17 cellular contexts compared by ENCODE assay signal in the genomic region with DNA sequence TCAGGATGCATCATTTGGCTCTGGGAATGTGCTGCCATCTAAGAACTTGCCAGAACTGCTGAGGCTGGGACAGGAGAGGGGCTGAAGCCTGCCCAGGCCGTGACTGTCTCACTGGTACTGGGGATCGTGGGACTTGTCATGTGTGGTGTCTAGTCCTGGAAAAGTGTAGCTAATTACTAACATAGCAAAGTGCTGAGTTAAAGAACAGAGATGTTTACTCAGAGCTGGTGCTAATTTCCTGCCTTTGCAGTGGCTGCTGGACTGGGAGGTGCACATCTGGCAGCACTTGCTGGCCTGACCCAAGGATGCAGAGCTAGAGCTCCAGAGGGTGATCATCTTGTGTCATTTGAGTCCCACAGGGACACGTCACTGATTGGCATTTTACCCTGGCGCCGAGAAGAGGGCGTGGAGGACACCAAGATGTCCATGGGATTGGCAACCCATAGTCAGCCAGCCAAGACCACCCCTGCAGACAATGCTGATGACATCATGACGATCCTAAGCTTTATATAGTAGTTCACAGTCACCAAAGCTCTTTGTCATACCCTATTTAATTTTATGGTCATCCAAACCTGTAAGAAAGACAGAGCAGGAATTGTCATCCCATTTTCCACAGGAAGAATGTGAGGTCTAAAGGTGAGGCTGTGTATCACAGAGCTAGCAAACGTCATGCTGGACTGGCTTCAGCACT.
DNase-seq lines count a peak whose midpoint lies in the region; ATAC-seq, FAIRE-seq and TF ChIP-seq lines count a peak whose summit lies in the region.
"Had no signal": no experiment of that assay in that cellular context is flagged by ENCODE, and none has a peak within 500 bp of the region (broad histone marks: within the 10 kb centered on the region; RNA-seq: fewer than 3 reads in every experiment).

No MANE protein-coding gene starts in this region.

- H3K4me1 ChIP-seq in HEK293 (ENCODE audit: control insufficient read depth, insufficient read depth, low read length): no peaks in the 10 kb centered on the region
- peaks cover 34% of the 10 kb centered on the region for H3K4me1 ChIP-seq in adipocyte (ENCODE audit: control insufficient read depth, insufficient read depth, low read length)
- H3K4me1 ChIP-seq in keratinocyte (ENCODE audit: control insufficient read depth, extremely low read depth, insufficient read depth, low read length): peaks cover 34% of the 10 kb centered on the region

- ATAC-seq in GM18861 (IDR thresholded peaks at IDR 0.05; ENCODE audit: unreplicated experiment): no peak
- ATAC-seq in HG03432 (IDR thresholded peaks at IDR 0.05; ENCODE audit: unreplicated experiment): no peak
- no peak for ATAC-seq in HG02588 (IDR thresholded peaks at IDR 0.05; ENCODE audit: unreplicated experiment)
- ATAC-seq: activated T-cell treated with anti-CD3 and anti-CD28 coated beads, Interleukin-2, amount 50 U/mL, for 72 hours; effector memory CD8-positive, alpha-beta T cell; GM12878 had no signal

- H3K36me3 Mint-ChIP-seq in immature natural killer cell: no peaks in the 10 kb centered on the region
- H3K36me3 Mint-ChIP-seq: activated CD4-positive, alpha-beta memory T cell treated with anti-CD3 and anti-CD28 coated beads for 36 hours had no signal

- H3K4me2 ChIP-seq in keratinocyte (ENCODE audit: control insufficient read depth, extremely low read depth, insufficient read depth, low read depth, low read length): no peak overlapping the region

- peak; percentile 83 for FAIRE-seq in keratinocyte (lab: Jason Lieb, UNC)
- FAIRE-seq: GM12878, H54 had no signal

- no peak overlapping the region for H3K4me3 ChIP-seq in AG04450 (ENCODE audit: low read depth, low read length)
- no peak overlapping the region for H3K4me3 ChIP-seq in HEK293 (ENCODE audit: low read depth, low read length)
- no peak overlapping the region for H3K4me3 ChIP-seq in adipocyte (ENCODE audit: low read length)
- no peak overlapping the region for H3K4me3 ChIP-seq in keratinocyte (ENCODE audit: control insufficient read depth in 2 of 3, extremely low read depth in 1 of 3, insufficient read depth in 2 of 3, low read depth in 1 of 3, low read length in 3 of 3)
- H3K4me3 ChIP-seq: GM12878 had no signal

- CTCF ChIA-PET in AG04450 (lab: Charles Lee): interaction anchor here (0.6 to 1.8 kb wide), 2 partner anchors 11 to 196 kb away, joined by 3 to 4 read pairs; no protein-coding TSS in a partner anchor
- CTCF ChIA-PET in HEK293 (lab: Yijun Ruan, JAX): interaction anchor here (0.6 kb wide), 2 partner anchors 25 to 188 kb away, joined by 3 read pairs; no protein-coding TSS in a partner anchor

- H3K4me3 Mint-ChIP-seq in immature natural killer cell: no peak overlapping the region
- H3K4me3 Mint-ChIP-seq: activated CD4-positive, alpha-beta memory T cell treated with anti-CD3 and anti-CD28 coated beads for 36 hours; activated T-cell treated with anti-CD3 and anti-CD28 coated beads, Interleukin-2, amount 50 U/mL, for 72 hours; effector memory CD8-positive, alpha-beta T cell had no signal

- TF ChIP-seq CTCF in AG04450 (IDR thresholded peaks at IDR 0.05; ENCODE audit: low read depth, low read length) (no peak), HEK293 (tag by site-specific recombination; IDR thresholded peaks at IDR 0.05) (no peak), keratinocyte (optimal IDR thresholded peaks at IDR 0.05 in 1 of 3, IDR thresholded peaks at IDR 0.05 in 1 of 3, conservative IDR thresholded peaks at IDR 0.05 in 1 of 3; ENCODE audit: extremely low read depth in 1 of 3, insufficient read depth in 2 of 3, low read length in 3 of 3) (no peak)

- H4K20me1 ChIP-seq in keratinocyte (ENCODE audit: control insufficient read depth, extremely low read depth, insufficient read depth, low read length): no peaks in the 10 kb centered on the region

- peaks cover 0 to 7% (median 3%) of the 10 kb centered on the region in 3 donors for H3K27me3 Mint-ChIP-seq in immature natural killer cell (ENCODE audit: low read depth in 3 of 3)
- H3K27me3 Mint-ChIP-seq: activated CD4-positive, alpha-beta memory T cell treated with anti-CD3 and anti-CD28 coated beads for 36 hours had no signal

- no peaks in the 10 kb centered on the region for H3K79me2 ChIP-seq in keratinocyte (ENCODE audit: control insufficient read depth, insufficient read depth, low read length)

- no peak overlapping the region for H3K9ac ChIP-seq in adipocyte (ENCODE audit: low read length)
- H3K9ac ChIP-seq in keratinocyte (ENCODE audit: control insufficient read depth, extremely low read depth, insufficient read depth, low read length): no peak overlapping the region

- dilution Hi-C loops in keratinocyte (cut with MboI; ENCODE audit: extremely low pct_ligation_motif_present, low sequenced_read_pairs): no loop called here

- POLR2A ChIA-PET in AG04450 (lab: Yijun Ruan, JAX) (no interaction called here), HEK293 (lab: Yijun Ruan, JAX) (no interaction called here)

- no peak overlapping the region for H3K27ac Mint-ChIP-seq in immature natural killer cell
- H3K27ac Mint-ChIP-seq: activated CD4-positive, alpha-beta memory T cell treated with anti-CD3 and anti-CD28 coated beads for 36 hours; activated T-cell treated with anti-CD3 and anti-CD28 coated beads, Interleukin-2, amount 50 U/mL, for 72 hours; effector memory CD8-positive, alpha-beta T cell had no signal

- H2AFZ ChIP-seq in keratinocyte (ENCODE audit: control insufficient read depth, low read length): no peak overlapping the region

- H3K36me3 ChIP-seq in HEK293 (ENCODE audit: control insufficient read depth in 2 of 2, insufficient read depth in 1 of 2, low read length in 2 of 2) (no peaks in the 10 kb centered on the region), adipocyte (ENCODE audit: control insufficient read depth, insufficient read depth, low read length, severe bottlenecking) (no peaks in the 10 kb centered on the region), keratinocyte (ENCODE audit: control insufficient read depth in 2 of 2, extremely low read depth in 1 of 2, insufficient read depth in 2 of 2, low read length in 2 of 2) (no peaks in the 10 kb centered on the region)

- no peaks in the 10 kb centered on the region for H3K4me1 Mint-ChIP-seq in immature natural killer cell

- H3K9me1 ChIP-seq in keratinocyte (ENCODE audit: control insufficient read depth, extremely low read depth, insufficient read depth, low read length): no peaks in the 10 kb centered on the region

- peaks cover 0 to 1% (median 0%) of the 10 kb centered on the region in 6 donors for H3K9me3 Mint-ChIP-seq in immature natural killer cell
- H3K9me3 Mint-ChIP-seq: activated CD4-positive, alpha-beta memory T cell treated with anti-CD3 and anti-CD28 coated beads for 36 hours; activated T-cell treated with anti-CD3 and anti-CD28 coated beads, Interleukin-2, amount 50 U/mL, for 72 hours; effector memory CD8-positive, alpha-beta T cell had no signal

- H3K9me3 ChIP-seq in AG04450 (ENCODE audit: control insufficient read depth, insufficient read depth, low read length) (no peaks in the 10 kb centered on the region), HEK293 (ENCODE audit: control insufficient read depth, insufficient read depth, low read depth, low read length) (no peaks in the 10 kb centered on the region), adipocyte (ENCODE audit: control insufficient read depth, low read length) (no peaks in the 10 kb centered on the region), keratinocyte (ENCODE audit: control insufficient read depth, low read depth, low read length) (no peaks in the 10 kb centered on the region)

- peak overlapping the region; percentile 13 for H3K27ac ChIP-seq in AG04450 (ENCODE audit: low read depth, low read length)
- H3K27ac ChIP-seq in HEK293 (ENCODE audit: extremely low read depth, low read depth, low read length): no peak overlapping the region
- H3K27ac ChIP-seq in keratinocyte (ENCODE audit: control insufficient read depth, insufficient read depth, low read length): no peak overlapping the region
- H3K27ac ChIP-seq: VCaP had no signal

- no peaks in the 10 kb centered on the region for H3K27me3 ChIP-seq in AG04450 (ENCODE audit: control insufficient read depth, insufficient read depth, low read length)
- no peaks in the 10 kb centered on the region for H3K27me3 ChIP-seq in adipocyte (replicated peaks; ENCODE audit: control insufficient read depth, insufficient read depth, low read length)
- no peaks in the 10 kb centered on the region for H3K27me3 ChIP-seq in keratinocyte (ENCODE audit: control insufficient read depth, extremely low read depth, insufficient read depth, low read length)

- DNase-seq in AG04450 (ENCODE audit: low read depth, low spot score) (no peak), adipocyte (ENCODE audit: low read depth) (peak; percentile 40), keratinocyte (ENCODE audit: low read depth, low spot score) (no peak), immature natural killer cell (no peak)
- DNase-seq: activated CD4-positive, alpha-beta memory T cell treated with anti-CD3 and anti-CD28 coated beads for 36 hours; activated T-cell treated with anti-CD3 and anti-CD28 coated beads, Interleukin-2, amount 50 U/mL, for 72 hours; effector memory CD8-positive, alpha-beta T cell; mesendoderm; NCI-H187 treated with DMSO at 0.1 percent for 48 hours; retina had no signal

TF ChIP-seq in HEK293, 187 proteins besides CTCF, POLR2A, EP300 and RAD21:
- TF ChIP-seq, protein P1, sequence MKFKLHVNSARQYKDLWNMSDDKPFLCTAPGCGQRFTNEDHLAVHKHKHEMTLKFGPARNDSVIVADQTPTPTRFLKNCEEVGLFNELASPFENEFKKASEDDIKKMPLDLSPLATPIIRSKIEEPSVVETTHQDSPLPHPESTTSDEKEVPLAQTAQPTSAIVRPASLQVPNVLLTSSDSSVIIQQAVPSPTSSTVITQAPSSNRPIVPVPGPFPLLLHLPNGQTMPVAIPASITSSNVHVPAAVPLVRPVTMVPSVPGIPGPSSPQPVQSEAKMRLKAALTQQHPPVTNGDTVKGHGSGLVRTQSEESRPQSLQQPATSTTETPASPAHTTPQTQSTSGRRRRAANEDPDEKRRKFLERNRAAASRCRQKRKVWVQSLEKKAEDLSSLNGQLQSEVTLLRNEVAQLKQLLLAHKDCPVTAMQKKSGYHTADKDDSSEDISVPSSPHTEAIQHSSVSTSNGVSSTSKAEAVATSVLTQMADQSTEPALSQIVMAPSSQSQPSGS (tag by site-specific recombination; IDR thresholded peaks at IDR 0.05; ENCODE audit: low read depth): peak; percentile 55; the same call in 1 of the 2 replicates
- no peak for TF ChIP-seq MZF1 (tag by site-specific recombination; IDR thresholded peaks at IDR 0.05; ENCODE audit: borderline replicate concordance)
